In the genomic region with DNA sequence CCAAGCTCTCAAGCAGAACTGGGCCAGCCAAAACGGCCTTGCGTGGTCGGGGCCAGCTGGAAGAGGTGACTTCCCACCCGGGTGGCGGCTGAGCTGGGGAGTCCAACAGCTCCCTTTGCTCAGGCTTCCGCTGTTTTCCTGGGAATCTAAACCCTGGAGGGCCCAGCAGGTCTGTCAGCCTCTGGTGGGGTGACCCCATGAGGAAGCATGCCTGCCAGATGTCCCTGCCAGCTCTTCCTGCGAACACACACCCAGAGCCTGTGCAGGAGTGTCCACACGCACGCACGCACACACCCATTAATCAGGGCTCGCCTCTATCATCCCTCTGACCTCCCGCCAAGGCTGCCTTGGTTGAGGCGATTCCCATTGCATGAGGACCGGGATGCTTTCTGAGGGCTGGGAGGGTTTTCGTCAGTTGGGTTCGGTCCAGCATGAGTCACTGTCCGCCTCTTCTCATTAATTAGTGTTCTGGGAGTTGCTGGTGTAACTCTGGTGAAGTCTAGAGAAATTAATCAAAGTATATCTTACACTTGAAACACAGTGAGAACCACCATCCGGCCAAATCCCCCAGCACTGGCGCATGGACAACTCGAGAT, we compare ENCODE assay signal across 13 cellular contexts.
DNase-seq lines count a peak whose midpoint lies in the region; ATAC-seq and TF ChIP-seq lines count a peak whose summit lies in the region.
"Had no signal": no experiment of that assay in that cellular context is flagged by ENCODE, and none has a peak within 500 bp of the region (broad histone marks: within the 10 kb centered on the region; RNA-seq: fewer than 3 reads in every experiment).

No MANE protein-coding gene starts in this region.

- no peaks in the 10 kb centered on the region; a peak in 1 of 4 replicates for H3K4me1 Mint-ChIP-seq in H9
- no peaks in the 10 kb centered on the region for H3K4me1 Mint-ChIP-seq in activated naive CD8-positive, alpha-beta T cell treated with anti-CD3 and anti-CD28 coated beads, Interleukin-2, amount 50 U/mL, for 24 hours
- H3K4me1 Mint-ChIP-seq in effector memory CD8-positive, alpha-beta T cell (ENCODE audit: low read depth in 2 of 2): no peaks in the 10 kb centered on the region
- H3K4me1 Mint-ChIP-seq: endodermal cell had no signal

- H4K20me1 ChIP-seq in H9 (ENCODE audit: control insufficient read depth, insufficient read depth, insufficient read length): no peaks in the 10 kb centered on the region

- H2AK5ac ChIP-seq in H9 (ENCODE audit: insufficient read length, low read length): no peak overlapping the region

- H3K4me1 ChIP-seq in H9 (ENCODE audit: insufficient read depth, low read length) (no peaks in the 10 kb centered on the region), breast epithelium (no peaks in the 10 kb centered on the region), testis (peaks cover 6% of the 10 kb centered on the region)

- H3K27me3 Mint-ChIP-seq in H9 (ENCODE audit: low read depth): peaks cover 34% of the 10 kb centered on the region
- peaks cover 3% of the 10 kb centered on the region for H3K27me3 Mint-ChIP-seq in activated naive CD8-positive, alpha-beta T cell treated with anti-CD3 and anti-CD28 coated beads, Interleukin-2, amount 50 U/mL, for 24 hours
- H3K27me3 Mint-ChIP-seq in effector memory CD8-positive, alpha-beta T cell: peaks cover 11 to 28% of the 10 kb centered on the region in 2 donors

- no peak overlapping the region for H3K56ac ChIP-seq in H9 (ENCODE audit: insufficient read length, low read depth, low read length)

- no peak overlapping the region for H3K9ac ChIP-seq in H9 (ENCODE audit: extremely low read depth, insufficient read length, low read length)

- no peak overlapping the region for H2BK15ac ChIP-seq in H9 (ENCODE audit: low read depth, low read length)

- H3K79me1 ChIP-seq in H9 (ENCODE audit: insufficient read depth, low read depth, low read length, poor library complexity, severe bottlenecking): no peaks in the 10 kb centered on the region

- no peak overlapping the region for H2BK120ac ChIP-seq in H9 (ENCODE audit: low read depth, low read length, poor library complexity, severe bottlenecking)

- H2BK5ac ChIP-seq in H9 (ENCODE audit: insufficient read length, low read length): no peak overlapping the region

- no peaks in the 10 kb centered on the region; a peak in 1 of 5 replicates for H3K9me3 Mint-ChIP-seq in H9
- H3K9me3 Mint-ChIP-seq in activated naive CD8-positive, alpha-beta T cell treated with anti-CD3 and anti-CD28 coated beads, Interleukin-2, amount 50 U/mL, for 24 hours: no peaks in the 10 kb centered on the region
- no peaks in the 10 kb centered on the region for H3K9me3 Mint-ChIP-seq in effector memory CD8-positive, alpha-beta T cell
- H3K9me3 Mint-ChIP-seq: endodermal cell had no signal

- no peak overlapping the region for H2BK20ac ChIP-seq in H9 (ENCODE audit: low read depth, low read length, poor library complexity, severe bottlenecking)

- no peak overlapping the region for H4K91ac ChIP-seq in H9 (ENCODE audit: insufficient read length, low read depth, low read length)

- no peak for TF ChIP-seq POLR2A in breast epithelium (IDR thresholded peaks at IDR 0.05)
- no peak for TF ChIP-seq POLR2A in testis (IDR thresholded peaks at IDR 0.05)

- no peak overlapping the region for H3K4me3 Mint-ChIP-seq in H9
- no peak overlapping the region for H3K4me3 Mint-ChIP-seq in activated naive CD8-positive, alpha-beta T cell treated with anti-CD3 and anti-CD28 coated beads, Interleukin-2, amount 50 U/mL, for 24 hours
- H3K4me3 Mint-ChIP-seq in effector memory CD8-positive, alpha-beta T cell: no peak overlapping the region
- H3K4me3 Mint-ChIP-seq: endodermal cell had no signal

- H3K4me3 ChIP-seq in breast epithelium (no peak overlapping the region), testis (no peak overlapping the region)

- H3K27me3 ChIP-seq in H9 (ENCODE audit: insufficient read depth, low read length): no peaks in the 10 kb centered on the region
- H3K27me3 ChIP-seq in breast epithelium: no peaks in the 10 kb centered on the region
- no peaks in the 10 kb centered on the region for H3K27me3 ChIP-seq in testis

- H3K27ac ChIP-seq in H9 (ENCODE audit: insufficient read length, low read depth, low read length): no peak overlapping the region
- H3K27ac ChIP-seq in breast epithelium: peak overlapping the region; percentile 33 to 60
- no peak overlapping the region for H3K27ac ChIP-seq in testis

- no peak overlapping the region for H3K23ac ChIP-seq in H9 (ENCODE audit: insufficient read length, low read depth, low read length)

- ATAC-seq in activated naive CD8-positive, alpha-beta T cell treated with anti-CD3 and anti-CD28 coated beads, Interleukin-2, amount 50 U/mL, for 24 hours: no peak
- no peak for ATAC-seq in effector memory CD8-positive, alpha-beta T cell (replicated peaks)
- ATAC-seq: HCT116 had no signal

- no peak overlapping the region for H3K18ac ChIP-seq in H9 (ENCODE audit: insufficient read length, low read depth, low read length)

- TF ChIP-seq CTCF in H9 (conservative IDR thresholded peaks at IDR 0.05): no peak
- no peak for TF ChIP-seq CTCF in breast epithelium (IDR thresholded peaks at IDR 0.05)
- TF ChIP-seq CTCF in testis (IDR thresholded peaks at IDR 0.05): no peak

- H3K36me3 ChIP-seq in breast epithelium (no peaks in the 10 kb centered on the region), testis (ENCODE audit: low read depth, missing control alignments) (no peaks in the 10 kb centered on the region)

- H3T11ph ChIP-seq in H9 (ENCODE audit: low read length): no peak overlapping the region

- H3K4me2 ChIP-seq in H9 (ENCODE audit: insufficient read depth, insufficient read length, low read length): no peak overlapping the region

- H4K8ac ChIP-seq in H9 (replicated peaks; ENCODE audit: insufficient read length, low read depth, low read length): no peak overlapping the region

- no peaks in the 10 kb centered on the region for H3K9me3 ChIP-seq in H9 (ENCODE audit: control insufficient read depth, low read depth, low read length)
- H3K9me3 ChIP-seq in breast epithelium: no peaks in the 10 kb centered on the region
- no peaks in the 10 kb centered on the region for H3K9me3 ChIP-seq in testis

- H3K4ac ChIP-seq in H9 (ENCODE audit: low read depth, low read length): no peak overlapping the region

- DNase-seq in H9: peak; percentile 17
- peak in 1 of 2 donors; percentile 58 for DNase-seq in breast epithelium (ENCODE audit: low spot score in 2 of 2)
- peak; percentile 63 for DNase-seq in left kidney (ENCODE audit: low read depth, low spot score)
- DNase-seq in testis: peak; percentile 90
- no peak for DNase-seq in activated naive CD8-positive, alpha-beta T cell treated with anti-CD3 and anti-CD28 coated beads, Interleukin-2, amount 50 U/mL, for 24 hours
- DNase-seq in activated gamma-delta T cell treated with Interleukin-2 at 50 U/mL for 16 hours: no peak
- no peak for DNase-seq in effector memory CD8-positive, alpha-beta T cell
- DNase-seq in central memory CD4-positive, alpha-beta T cell: no peak
- DNase-seq: activated effector memory CD4-positive, alpha-beta T cell treated with anti-CD3 and anti-CD28 coated beads, Interleukin-2, amount 50 U/mL, for 16 hours; DMS153; NCI-H1092 had no signal

- intact Hi-C loops in breast epithelium (cut with DNase I; ENCODE audit: low total_unique reads) (loop anchor here (5.0 kb wide), 1 partner anchor 574 kb away; no protein-coding TSS in a partner anchor), testis (cut with DNase I; ENCODE audit: low total_unique reads) (loop anchor here (10.0 kb wide), 1 partner anchor 94 kb away; the partner anchor contains the start of gene TWIST2)

- no peak overlapping the region; the same call in 1 of the 2 replicates for H3K14ac ChIP-seq in H9 (ENCODE audit: insufficient read depth, low read length)

- H3K79me2 ChIP-seq in H9 (ENCODE audit: insufficient read depth, low read length): no peaks in the 10 kb centered on the region

- no peaks in the 10 kb centered on the region for H3K36me3 Mint-ChIP-seq in H9 (ENCODE audit: insufficient read depth in 1 of 3, low read depth in 3 of 3)
- H3K36me3 Mint-ChIP-seq in activated naive CD8-positive, alpha-beta T cell treated with anti-CD3 and anti-CD28 coated beads, Interleukin-2, amount 50 U/mL, for 24 hours (ENCODE audit: low read depth): no peaks in the 10 kb centered on the region
- H3K36me3 Mint-ChIP-seq in effector memory CD8-positive, alpha-beta T cell (ENCODE audit: insufficient read depth): no peaks in the 10 kb centered on the region

- no peak overlapping the region for H3K27ac Mint-ChIP-seq in H9
- no peak overlapping the region for H3K27ac Mint-ChIP-seq in activated naive CD8-positive, alpha-beta T cell treated with anti-CD3 and anti-CD28 coated beads, Interleukin-2, amount 50 U/mL, for 24 hours
- H3K27ac Mint-ChIP-seq in effector memory CD8-positive, alpha-beta T cell: no peak overlapping the region
- H3K27ac Mint-ChIP-seq: endodermal cell had no signal

- no CpG with 5 or more reads among the region's 20 CpGs for WGBS in H9 (ENCODE audit: extremely low coverage, insufficient read length, low lambda C conversion rate)
- 38 to 58% methylated on average over 17 to 20 of the region's 20 CpGs for WGBS in testis, 2 donors

- no peak overlapping the region for H2BK12ac ChIP-seq in H9 (ENCODE audit: insufficient read length, low read depth, low read length)

- no peak overlapping the region for H4K5ac ChIP-seq in H9 (ENCODE audit: insufficient read length, low read depth, low read length)

- H3K23me2 ChIP-seq in H9 (ENCODE audit: insufficient read length, low read depth, low read length, poor library complexity, severe bottlenecking): no peaks in the 10 kb centered on the region

- no peak overlapping the region for H2AFZ ChIP-seq in H9 (ENCODE audit: low read length)

Comparison
In these comparisons a context has a peak if more than half of its experiments do, and no peak if none do; other contexts are left out.
1. DNase-seq: peak in H9 (single experiment), left kidney (single experiment) and testis (single experiment); none in activated naive CD8-positive, alpha-beta T cell treated with anti-CD3 and anti-CD28 coated beads, Interleukin-2, amount 50 U/mL, for 24 hours (single experiment), activated gamma-delta T cell treated with Interleukin-2 at 50 U/mL for 16 hours (single experiment), effector memory CD8-positive, alpha-beta T cell (0 of 3) and central memory CD4-positive, alpha-beta T cell (single experiment).
2. H3K27ac ChIP-seq: peak in breast epithelium (2 of 2); none in H9 (single experiment) and testis (0 of 2).